10 cellular contexts compared by ENCODE assay signal in genomic region chr3:196422976-196423781, GRCh38. TPM values are rescaled to one million over a fixed set of nuclear protein-coding genes. Genes with fewer than 3 reads are reported as not detected.
DNase-seq lines count a peak whose midpoint lies in the region; ATAC-seq and TF ChIP-seq lines count a peak whose summit lies in the region.
"Had no signal": no experiment of that assay in that cellular context is flagged by ENCODE, and none has a peak within 500 bp of the region (broad histone marks: within the 10 kb centered on the region; RNA-seq: fewer than 3 reads in every experiment).

No MANE protein-coding gene starts in this region.

- ATAC-seq in esophagus mucosa (peak; percentile 59), HG02938 (IDR thresholded peaks at IDR 0.05; ENCODE audit: unreplicated experiment) (no peak), HG03097 (IDR thresholded peaks at IDR 0.05; ENCODE audit: low FRiP score, unreplicated experiment) (no peak)

- H3K4me3 ChIP-seq in osteoblast (ENCODE audit: insufficient read depth, low read length) = no peak overlapping the region
- H3K4me3 ChIP-seq: skin epidermis had no signal

- peaks cover 97% of the 10 kb centered on the region for H3K79me2 ChIP-seq in osteoblast (ENCODE audit: insufficient read depth, low read length)

- no peak overlapping the region for H3K4me2 ChIP-seq in osteoblast (ENCODE audit: insufficient read depth, low read length)

- no peak for TF ChIP-seq CTCF in osteoblast (IDR thresholded peaks at IDR 0.05; ENCODE audit: extremely low read depth, low read depth, low read length)

- H3K27me3 ChIP-seq in osteoblast (ENCODE audit: insufficient read depth, low read length) = no peaks in the 10 kb centered on the region

- DNase-seq in DMS 273 treated with DMSO at 0.1 percent for 48 hours (lab: John Stamatoyannopoulos, UW) = peak; percentile 74
- peak; percentile 77 for DNase-seq in NCI-H510A (lab: John Stamatoyannopoulos, UW)
- peak; percentile 39 for DNase-seq in osteoblast (ENCODE audit: insufficient read length, low spot score, missing footprints)
- no peak for DNase-seq in OCI-M1 (lab: John Stamatoyannopoulos, UW)
- no peak for DNase-seq in AML-193 (lab: John Stamatoyannopoulos, UW)
- DNase-seq: NCI-H1694 treated with DMSO at 0.1 percent for 48 hours had no signal

- peaks cover 71% of the 10 kb centered on the region for H4K20me1 ChIP-seq in osteoblast (ENCODE audit: insufficient read depth, low read length)

- H3K27ac ChIP-seq in osteoblast (ENCODE audit: low read depth, low read length) = no peak overlapping the region

- peaks cover 8% of the 10 kb centered on the region for H3K36me3 ChIP-seq in osteoblast (ENCODE audit: insufficient read depth, low read length)

- H3K4me1 ChIP-seq in osteoblast (ENCODE audit: insufficient read depth, low read length) = no peaks in the 10 kb centered on the region

- no peaks in the 10 kb centered on the region for H3K9me3 ChIP-seq in osteoblast (ENCODE audit: low read depth, low read length)

- no peak overlapping the region for H2AFZ ChIP-seq in osteoblast (ENCODE audit: low read length)

RNA-seq across cellular contexts. Expression of gene UBXN7, which starts 9.0 kb away (rescaled TPM):
- total RNA-seq in esophagus mucosa = 31.9 TPM
- 21.0 and 21.2 TPM in 2 replicates for total RNA-seq in osteoblast

Comparison
In these comparisons a context has a peak if more than half of its experiments do, and no peak if none do; other contexts are left out.
1. DNase-seq: peak in DMS 273 treated with DMSO at 0.1 percent for 48 hours (single experiment), NCI-H510A (single experiment) and osteoblast (single experiment); none in OCI-M1 (single experiment) and AML-193 (0 of 2).